31 cellular contexts compared by ENCODE assay signal in the genomic region with DNA sequence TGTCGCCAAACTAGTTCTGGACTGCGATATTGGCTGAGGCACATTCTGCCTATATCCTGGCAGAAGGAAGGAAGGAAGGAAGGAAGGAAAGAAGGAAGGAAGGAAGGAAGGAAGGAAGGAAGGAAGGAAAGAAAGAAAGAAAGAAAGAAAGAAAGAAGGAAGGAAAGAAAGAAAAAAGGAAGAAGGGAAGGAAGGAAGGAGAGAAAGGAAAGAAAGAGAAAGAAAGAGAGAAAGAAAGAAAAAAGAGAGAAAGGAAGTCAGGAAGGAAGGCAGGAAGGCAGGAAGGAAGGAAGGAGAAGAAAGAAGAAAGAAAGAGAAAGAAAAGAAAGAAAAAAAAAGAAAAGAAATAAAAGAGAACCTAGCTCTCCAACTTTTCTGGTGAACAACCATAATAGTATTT.
"Had no signal": no experiment of that assay in that cellular context is flagged by ENCODE, and none has a peak within 500 bp of the region (broad histone marks: within the 10 kb centered on the region; RNA-seq: fewer than 3 reads in every experiment).

No MANE protein-coding gene starts in this region.

- H3K4me1 Mint-ChIP-seq: naive thymus-derived CD8-positive, alpha-beta T cell; neural progenitor cell; stimulated activated memory B cell treated with anti-CD40 and anti-IgM and Interleukin-4, amounts not matched to agents 10 μg/mL and 1 μg/mL and 100 μg/mL, for 72 hours; stimulated activated naive CD8-positive, alpha-beta T cell treated with anti-CD3 and anti-CD28 coated beads, Interleukin-15, amount 100 ng/mL, for 72 hours had no signal

- H3K4me3 Mint-ChIP-seq: naive thymus-derived CD8-positive, alpha-beta T cell; natural killer cell treated with Interleukin-12 subunit alpha and Interleukin-12 subunit beta and Interleukin-15 and Interleukin-18, amount 100 ng/mL, for 72 hours; neural progenitor cell; stimulated activated memory B cell treated with anti-CD40 and anti-IgM and Interleukin-4, amounts not matched to agents 10 μg/mL and 1 μg/mL and 100 μg/mL, for 72 hours; stimulated activated naive CD8-positive, alpha-beta T cell treated with anti-CD3 and anti-CD28 coated beads, Interleukin-15, amount 100 ng/mL, for 72 hours; type B pancreatic cell had no signal

- H3K4me3 ChIP-seq: neural progenitor cell, ovary, psoas muscle, skin epidermis, smooth muscle cell, spleen, suprapubic skin, testis, tibial artery, transverse colon, upper lobe of right lung, uterus had no signal

- H3K27ac ChIP-seq: neural progenitor cell, ovary, parathyroid adenoma, psoas muscle, skin epidermis, spleen, suprapubic skin, testis, tibial artery, transverse colon, upper lobe of right lung, uterus had no signal

- H3K27me3 Mint-ChIP-seq: natural killer cell treated with Interleukin-12 subunit alpha and Interleukin-12 subunit beta and Interleukin-15 and Interleukin-18, amount 100 ng/mL, for 72 hours; progenitor cell of endocrine pancreas; stimulated activated memory B cell treated with anti-CD40 and anti-IgM and Interleukin-4, amounts not matched to agents 10 μg/mL and 1 μg/mL and 100 μg/mL, for 72 hours; stimulated activated naive CD8-positive, alpha-beta T cell treated with anti-CD3 and anti-CD28 coated beads, Interleukin-15, amount 100 ng/mL, for 72 hours; type B pancreatic cell had no signal

- DNase-seq: naive thymus-derived CD8-positive, alpha-beta T cell; occipital lobe; ovary; posterior cingulate gyrus; psoas muscle; right cardiac atrium; spleen; stimulated activated CD4-positive, alpha-beta T cell treated with anti-CD3 and anti-CD28 coated beads, Interleukin-12 subunit alpha, Interleukin-12 subunit beta, amount 100 ng/mL, for 4 hours; stimulated activated CD4-positive, alpha-beta T cell treated with anti-CD3 and anti-CD28 coated beads, Interleukin-1b, Interleukin-23, amount 100 ng/mL, for 48 hours; stimulated activated CD4-positive, alpha-beta T cell treated with anti-CD3 and anti-CD28 coated beads, Interleukin-4, amount 100 ng/mL, for 1 hour; stimulated activated CD4-positive, alpha-beta T cell treated with anti-CD3 and anti-CD28 coated beads, Interleukin-4, amount 100 ng/mL, for 4 hours; stimulated activated CD8-positive, alpha-beta memory T cell treated with anti-CD3 and anti-CD28 coated beads, Interleukin-4, amount 100 ng/mL, for 48 hours; stimulated activated naive CD4-positive, alpha-beta T cell; stimulated activated naive CD8-positive, alpha-beta T cell treated with anti-CD3 and anti-CD28 coated beads, Interleukin-15, amount 100 ng/mL, for 72 hours; stimulated activated naive CD8-positive, alpha-beta T cell treated with anti-CD3 and anti-CD28 coated beads, Interleukin-15, Interleukin-2, amounts not matched to agents 100 U/mL and 50 U/mL, for 24 hours; substantia nigra; testis; tibial artery; transverse colon; upper lobe of right lung; uterus had no signal

- H3K36me3 Mint-ChIP-seq: naive thymus-derived CD8-positive, alpha-beta T cell; natural killer cell treated with Interleukin-12 subunit alpha and Interleukin-12 subunit beta and Interleukin-15 and Interleukin-18, amount 100 ng/mL, for 72 hours; neural progenitor cell; stimulated activated memory B cell treated with anti-CD40 and anti-IgM and Interleukin-4, amounts not matched to agents 10 μg/mL and 1 μg/mL and 100 μg/mL, for 72 hours; type B pancreatic cell had no signal

- H3K9ac ChIP-seq: neural progenitor cell, parathyroid adenoma had no signal

- H3K4me1 ChIP-seq: neural progenitor cell, parathyroid adenoma, psoas muscle, spleen, suprapubic skin, testis, tibial artery, transverse colon, upper lobe of right lung, uterus had no signal

- H3K79me2 ChIP-seq: parathyroid adenoma had no signal

- H3K36me3 ChIP-seq: neural progenitor cell, ovary, spleen, suprapubic skin, tibial artery, transverse colon, upper lobe of right lung, uterus had no signal

- H2AFZ ChIP-seq: neural progenitor cell, parathyroid adenoma had no signal

- H3K27me3 ChIP-seq: neural progenitor cell, ovary, spleen, suprapubic skin, testis, tibial artery, transverse colon, upper lobe of right lung, uterus had no signal

- H3K9me3 Mint-ChIP-seq: neural progenitor cell, type B pancreatic cell had no signal

- H3K27ac Mint-ChIP-seq: naive thymus-derived CD8-positive, alpha-beta T cell; natural killer cell treated with Interleukin-12 subunit alpha and Interleukin-12 subunit beta and Interleukin-15 and Interleukin-18, amount 100 ng/mL, for 72 hours; neural progenitor cell; progenitor cell of endocrine pancreas; stimulated activated memory B cell treated with anti-CD40 and anti-IgM and Interleukin-4, amounts not matched to agents 10 μg/mL and 1 μg/mL and 100 μg/mL, for 72 hours; stimulated activated naive CD8-positive, alpha-beta T cell treated with anti-CD3 and anti-CD28 coated beads, Interleukin-15, amount 100 ng/mL, for 72 hours; type B pancreatic cell had no signal

- H3K4me2 ChIP-seq: neural progenitor cell, smooth muscle cell had no signal

- ATAC-seq: naive thymus-derived CD8-positive, alpha-beta T cell; natural killer cell treated with Interleukin-12 subunit alpha and Interleukin-12 subunit beta and Interleukin-15 and Interleukin-18, amount 100 ng/mL, for 72 hours; psoas muscle; right cardiac atrium; sciatic nerve; stimulated activated memory B cell treated with anti-CD40 and anti-IgM and Interleukin-4, amounts not matched to agents 10 μg/mL and 1 μg/mL and 100 μg/mL, for 72 hours; stimulated activated naive CD8-positive, alpha-beta T cell treated with anti-CD3 and anti-CD28 coated beads, Interleukin-15, amount 100 ng/mL, for 72 hours; stimulated activated naive CD8-positive, alpha-beta T cell treated with anti-CD3 and anti-CD28 coated beads, Interleukin-15, Interleukin-2, amounts not matched to agents 100 U/mL and 50 U/mL, for 24 hours; upper lobe of right lung had no signal

- H3K9me3 ChIP-seq: ovary, psoas muscle, suprapubic skin, testis, tibial artery, transverse colon, upper lobe of right lung, uterus had no signal
